In the genomic region with DNA sequence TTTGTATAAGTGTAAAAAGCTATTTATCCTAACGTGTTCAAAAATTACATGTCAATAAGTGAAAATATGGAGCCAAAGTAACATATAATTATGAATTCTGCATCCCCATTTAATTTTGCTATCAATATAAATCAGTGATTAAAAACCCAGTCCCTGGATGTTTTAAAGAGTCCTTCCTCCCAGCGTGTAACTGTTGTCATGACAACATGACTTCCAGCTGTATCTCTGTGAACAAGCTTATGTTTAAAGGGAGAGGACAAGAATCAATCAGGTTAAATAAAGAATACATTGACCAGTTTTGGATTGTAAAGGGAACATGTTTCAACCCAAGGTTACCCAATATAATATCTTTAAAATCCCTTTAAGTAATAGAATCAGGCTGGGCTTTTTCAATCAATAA, we compare ENCODE assay signal across 22 cellular contexts.
"Had no signal": no experiment of that assay in that cellular context is flagged by ENCODE, and none has a peak within 500 bp of the region (broad histone marks: within the 10 kb centered on the region; RNA-seq: fewer than 3 reads in every experiment).

No MANE protein-coding gene starts in this region.

- DNase-seq: activated CD4-positive, alpha-beta T cell treated with anti-CD3 and anti-CD28 coated beads for 1 hour; activated CD4-positive, alpha-beta T cell treated with anti-CD3 and anti-CD28 coated beads, Interleukin-2, amount 10 ng/mL, durations not matched to agents 24 days and 14 days; activated CD4-positive, alpha-beta T cell treated with anti-CD3 and anti-CD28 coated beads, Interleukin-2, amount 50 U/mL, for 48 hours; activated gamma-delta T cell; activated naive CD4-positive, alpha-beta T cell treated with anti-CD3 and anti-CD28 coated beads for 36 hours; activated naive CD8-positive, alpha-beta T cell treated with anti-CD3 and anti-CD28 coated beads for 36 hours; activated T-cell treated with anti-CD3 and anti-CD28 coated beads, Interleukin-2, amount 50 U/mL, for 48 hours; brain microvascular endothelial cell; IMR-90; KG1; NCI-H1092; NCI-H1436; NCI-H187 treated with DMSO at 0.1 percent for 48 hours; NCI-H2081 treated with DMSO at 0.1 percent for 48 hours; NCI-H2171 treated with DMSO at 0.1 percent for 48 hours; NCI-H446; NCI-H524; Peyer's patch; Right ventricle myocardium superior; SJCRH30; T-helper 17 cell; T-helper 9 cell had no signal
